8 cellular contexts compared by ENCODE assay signal in the genomic region with DNA sequence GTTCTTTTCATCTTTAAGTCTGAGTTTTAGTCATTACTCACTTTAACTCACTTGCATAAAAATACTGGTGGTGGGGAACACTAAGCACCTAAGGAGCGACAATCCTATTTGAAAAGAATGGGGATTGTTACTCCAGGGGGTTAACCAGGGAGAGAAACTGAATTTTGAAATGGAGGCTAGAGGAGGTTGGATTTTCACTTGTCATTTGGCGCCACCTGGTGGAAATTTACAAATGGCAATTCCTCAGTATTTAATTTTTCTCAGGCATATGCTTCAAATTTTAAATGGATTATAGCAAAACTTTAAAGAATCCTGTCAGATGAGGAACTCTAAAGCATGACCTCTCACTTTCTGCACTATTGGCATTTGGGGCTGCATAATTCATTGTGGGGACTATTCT. TPM values are rescaled to one million over a fixed set of nuclear protein-coding genes. Genes with fewer than 3 reads are reported as not detected.
A peak's percentile ranks its signal among the peaks of the same experiment; 100 is the strongest.
DNase-seq lines count a peak whose midpoint lies in the region; ATAC-seq, FAIRE-seq and TF ChIP-seq lines count a peak whose summit lies in the region.

No MANE protein-coding gene starts in this region.

- peak; percentile 20 for FAIRE-seq in keratinocyte (lab: Jason Lieb, UNC)

- no peak for ATAC-seq in GM19397 (IDR thresholded peaks at IDR 0.05; ENCODE audit: unreplicated experiment)
- ATAC-seq in GM21723 (IDR thresholded peaks at IDR 0.05; ENCODE audit: unreplicated experiment) = no peak

- H3K9me3 ChIP-seq in MM.1S (replicated peaks; ENCODE audit: insufficient read depth, low read length) = no peaks in the 10 kb centered on the region
- no peaks in the 10 kb centered on the region for H3K9me3 ChIP-seq in keratinocyte (ENCODE audit: control insufficient read depth, low read depth, low read length)

- no peak overlapping the region for H3K4me2 ChIP-seq in MM.1S (ENCODE audit: low read depth, low read length)
- H3K4me2 ChIP-seq in keratinocyte (ENCODE audit: control insufficient read depth, extremely low read depth, insufficient read depth, low read depth, low read length) = no peak overlapping the region

- no peak overlapping the region for H3K9ac ChIP-seq in MM.1S (ENCODE audit: low read length)
- H3K9ac ChIP-seq in keratinocyte (ENCODE audit: control insufficient read depth, extremely low read depth, insufficient read depth, low read length) = no peak overlapping the region

- TF ChIP-seq CTCF in MM.1S (IDR thresholded peaks at IDR 0.05; ENCODE audit: low read length) (peak; percentile 53), keratinocyte (optimal IDR thresholded peaks at IDR 0.05 in 1 of 3, IDR thresholded peaks at IDR 0.05 in 1 of 3, conservative IDR thresholded peaks at IDR 0.05 in 1 of 3; ENCODE audit: extremely low read depth in 1 of 3, insufficient read depth in 2 of 3, low read length in 3 of 3) (peak; percentile 37 to 58 (median 53))

- H2AFZ ChIP-seq in MM.1S (ENCODE audit: low read length) = no peak overlapping the region
- no peak overlapping the region for H2AFZ ChIP-seq in keratinocyte (ENCODE audit: control insufficient read depth, low read length)

- H4K20me1 ChIP-seq in MM.1S (ENCODE audit: insufficient read depth, low read length) (no peaks in the 10 kb centered on the region), keratinocyte (ENCODE audit: control insufficient read depth, extremely low read depth, insufficient read depth, low read length) (no peaks in the 10 kb centered on the region)

- no peak overlapping the region for H3K27ac ChIP-seq in MM.1S (ENCODE audit: low read length)
- no peak overlapping the region for H3K27ac ChIP-seq in keratinocyte (ENCODE audit: control insufficient read depth, insufficient read depth, low read length)

- H3K79me2 ChIP-seq in MM.1S (ENCODE audit: low read length) (peaks cover 20% of the 10 kb centered on the region), keratinocyte (ENCODE audit: control insufficient read depth, insufficient read depth, low read length) (no peaks in the 10 kb centered on the region)

- H3K36me3 ChIP-seq in MM.1S (replicated peaks; ENCODE audit: insufficient read depth, low read length) = no peaks in the 10 kb centered on the region
- no peaks in the 10 kb centered on the region for H3K36me3 ChIP-seq in keratinocyte (ENCODE audit: control insufficient read depth in 2 of 2, extremely low read depth in 1 of 2, insufficient read depth in 2 of 2, low read length in 2 of 2)

- dilution Hi-C loops in keratinocyte (cut with MboI; ENCODE audit: extremely low pct_ligation_motif_present, low sequenced_read_pairs) = no loop called here

- H3K27me3 ChIP-seq in MM.1S (replicated peaks; ENCODE audit: insufficient read depth, low read length) (no peaks in the 10 kb centered on the region), keratinocyte (ENCODE audit: control insufficient read depth, extremely low read depth, insufficient read depth, low read length) (no peaks in the 10 kb centered on the region)

- no peaks in the 10 kb centered on the region for H3K9me2 ChIP-seq in MM.1S (replicated peaks; ENCODE audit: insufficient read depth, low read length)

- H3K4me1 ChIP-seq in MM.1S (ENCODE audit: low read length) (peaks cover 12% of the 10 kb centered on the region), keratinocyte (ENCODE audit: control insufficient read depth, extremely low read depth, insufficient read depth, low read length) (peaks cover 19% of the 10 kb centered on the region)

- 0 out of 2 replicates have a peak, but pooled peaks cover 5% of the 10 kb centered on the region for H3F3A ChIP-seq in MM.1S (ENCODE audit: insufficient read depth, low read length)

- DNase-seq in G401 (ENCODE audit: low spot score) (peak; percentile 68), MM.1S (peak; percentile 33), T-helper 1 cell (peak; percentile 10 to 55 (median 37)), astrocyte of the hippocampus (ENCODE audit: low read depth, low spot score) (peak; percentile 72), keratinocyte (ENCODE audit: low read depth, low spot score) (no peak)
- DNase-seq in stimulated activated CD4-positive, alpha-beta T cell treated with anti-CD3 and anti-CD28 coated beads, Interleukin-4, amount 100 ng/mL, for 48 hours (ENCODE audit: low read depth in 2 of 2) = peak; percentile 19 to 33

- no peak overlapping the region for H3K4me3 ChIP-seq in MM.1S (ENCODE audit: low read length)
- no peak overlapping the region for H3K4me3 ChIP-seq in keratinocyte (ENCODE audit: control insufficient read depth in 2 of 3, extremely low read depth in 1 of 3, insufficient read depth in 2 of 3, low read depth in 1 of 3, low read length in 3 of 3)

- in situ Hi-C loops in G401 (cut with HindIII; ENCODE audit: low sequenced_read_pairs) = no loop called here

- H3K9me1 ChIP-seq in keratinocyte (ENCODE audit: control insufficient read depth, extremely low read depth, insufficient read depth, low read length) = peaks cover under 1% of the 10 kb centered on the region

RNA-seq across cellular contexts. Expression of gene GEMIN8, which starts 2.7 kb away (rescaled TPM):
- 6.7 and 14.8 TPM in 2 replicates for total RNA-seq in G401 (2014; rRNA removed; shearing (Covaris generic))
- 36.4 to 38.8 TPM (median 37.9 TPM) in 3 replicates for polyA plus RNA-seq in keratinocyte
- polyA plus RNA-seq in keratinocyte (2011; ENCODE audit: low read depth) = 36.3 TPM
- 30.2 and 39.9 TPM in 2 replicates for polyA plus RNA-seq in keratinocyte (2011; cell fraction: cytosol; rRNA removed)
- polyA plus RNA-seq in keratinocyte (2011; cell fraction: nucleus; rRNA removed) = 40.4 and 46.5 TPM in 2 replicates
- polyA plus RNA-seq in keratinocyte (2012; ENCODE audit: low replicate concordance) = 20.5 and 23.9 TPM in 2 replicates
- polyA minus RNA-seq in keratinocyte = 25.3 to 40.8 TPM (median 35.4 TPM) in 3 replicates
- 18.6 TPM for polyA minus RNA-seq in keratinocyte (2011; cell fraction: cytosol; rRNA and poly(A)+ RNA removed)
- polyA minus RNA-seq in keratinocyte (2011; cell fraction: nucleus; rRNA and poly(A)+ RNA removed) = 10.6 and 15.8 TPM in 2 replicates
